In genomic region chr16:1363501-1364041, GRCh38 we compare ENCODE assay signal across 1 cellular context.
TF ChIP-seq lines count a peak whose summit lies in the region.

No MANE protein-coding gene starts in this region.

TF ChIP-seq in HepG2, 621 proteins besides CTCF, POLR2A, EP300 and RAD21 (continues in another document):
- TF ChIP-seq RBM39 (IDR thresholded peaks at IDR 0.05; ENCODE audit: low read depth, low read length, poor library complexity, severe bottlenecking) (no peak), ZNF605 (CRISPR knock-in tag; IDR thresholded peaks at IDR 0.05) (peak; percentile 57; the same call in 1 of the 2 replicates), ZNF205 (CRISPR knock-in tag; IDR thresholded peaks at IDR 0.05) (no peak), CHD4 (IDR thresholded peaks at IDR 0.05; ENCODE audit: borderline replicate concordance, low read length) (no peak), NFKB2 (CRISPR knock-in tag; IDR thresholded peaks at IDR 0.05; ENCODE audit: borderline replicate concordance) (0 out of 2 replicates have a peak, but pooled peaks have one; percentile 19), ZNF720 (CRISPR knock-in tag; IDR thresholded peaks at IDR 0.05) (no peak), YY1 (IDR thresholded peaks at IDR 0.05; ENCODE audit: insufficient read depth, insufficient replicate concordance, low read depth, low read length) (peak; percentile 45), HINFP (CRISPR knock-in tag; IDR thresholded peaks at IDR 0.05; ENCODE audit: low read depth) (no peak), ZBTB3 (CRISPR knock-in tag; IDR thresholded peaks at IDR 0.05; ENCODE audit: borderline replicate concordance, low read depth) (no peak), GATAD1 (CRISPR knock-in tag; IDR thresholded peaks at IDR 0.05) (0 out of 2 replicates have a peak, but pooled peaks have one; percentile 45), ZNF232 (CRISPR knock-in tag; IDR thresholded peaks at IDR 0.05; ENCODE audit: borderline replicate concordance) (no peak), STAG1 (CRISPR knock-in tag; IDR thresholded peaks at IDR 0.05) (peak; percentile 82), AGO2 (optimal IDR thresholded peaks at IDR 0.05; ENCODE audit: low read depth, low read length) (peak; percentile 69), ARID4A (CRISPR knock-in tag; IDR thresholded peaks at IDR 0.05; ENCODE audit: borderline replicate concordance) (peak; percentile 49; the same call in 1 of the 2 replicates), TEAD3 (CRISPR knock-in tag; optimal IDR thresholded peaks at IDR 0.05; ENCODE audit: borderline replicate concordance) (peak; percentile 34), THAP11 (CRISPR knock-in tag; IDR thresholded peaks at IDR 0.05) (peak; percentile 23; the same call in 1 of the 2 replicates), SSRP1 (CRISPR knock-in tag; IDR thresholded peaks at IDR 0.05) (no peak), GABPB1 (CRISPR knock-in tag; IDR thresholded peaks at IDR 0.05) (peak; percentile 57; the same call in 1 of the 2 replicates), TBX2 (CRISPR knock-in tag; IDR thresholded peaks at IDR 0.05; ENCODE audit: borderline replicate concordance) (0 out of 2 replicates have a peak, but pooled peaks have one; percentile 20), ZNF460 (CRISPR knock-in tag; IDR thresholded peaks at IDR 0.05; ENCODE audit: borderline replicate concordance) (no peak), KDM2A (CRISPR knock-in tag; IDR thresholded peaks at IDR 0.05; ENCODE audit: borderline replicate concordance, low read depth) (peak; percentile 47; the same call in 1 of the 2 replicates), KDM5B (CRISPR knock-in tag; IDR thresholded peaks at IDR 0.05; ENCODE audit: borderline replicate concordance) (0 out of 2 replicates have a peak, but pooled peaks have one; percentile 26), DBP (CRISPR knock-in tag; IDR thresholded peaks at IDR 0.05; ENCODE audit: not compliant biosample characterization) (no peak), ZNF274 (CRISPR knock-in tag; IDR thresholded peaks at IDR 0.05) (no peak; the same call in 1 of the 2 replicates), STAT5B (CRISPR knock-in tag; IDR thresholded peaks at IDR 0.05) (no peak), HNRNPLL (IDR thresholded peaks at IDR 0.05; ENCODE audit: low read depth, low read length, poor library complexity, severe bottlenecking) (peak; percentile 23), SAP130 (CRISPR knock-in tag; IDR thresholded peaks at IDR 0.05; ENCODE audit: low read depth) (peak; percentile 35; the same call in 1 of the 2 replicates), ZBTB38 (CRISPR knock-in tag; IDR thresholded peaks at IDR 0.05) (peak; percentile 78; the same call in 1 of the 2 replicates), HMGXB4 (CRISPR knock-in tag; IDR thresholded peaks at IDR 0.05; ENCODE audit: borderline replicate concordance in 1 of 2, low read depth in 1 of 2) (0 out of 4 replicates have a peak, but pooled peaks of 1 of the 2 experiments have one; percentile 22), ZKSCAN5 (CRISPR knock-in tag; IDR thresholded peaks at IDR 0.05) (no peak), ZNF619 (CRISPR knock-in tag; IDR thresholded peaks at IDR 0.05) (no peak), KDM3A (CRISPR knock-in tag; IDR thresholded peaks at IDR 0.05; ENCODE audit: low read depth) (no peak), IRF9 (CRISPR knock-in tag; IDR thresholded peaks at IDR 0.05; ENCODE audit: borderline replicate concordance) (no peak), PAX8 (CRISPR knock-in tag; IDR thresholded peaks at IDR 0.05; ENCODE audit: borderline replicate concordance) (no peak), ZNF772 (CRISPR knock-in tag; IDR thresholded peaks at IDR 0.05) (no peak), ZBTB40 (IDR thresholded peaks at IDR 0.05) (no peak), ZBTB40 (CRISPR knock-in tag; IDR thresholded peaks at IDR 0.05) (peak; percentile 38; the same call in 1 of the 2 replicates)
